8 cellular contexts compared by ENCODE assay signal in the genomic region with DNA sequence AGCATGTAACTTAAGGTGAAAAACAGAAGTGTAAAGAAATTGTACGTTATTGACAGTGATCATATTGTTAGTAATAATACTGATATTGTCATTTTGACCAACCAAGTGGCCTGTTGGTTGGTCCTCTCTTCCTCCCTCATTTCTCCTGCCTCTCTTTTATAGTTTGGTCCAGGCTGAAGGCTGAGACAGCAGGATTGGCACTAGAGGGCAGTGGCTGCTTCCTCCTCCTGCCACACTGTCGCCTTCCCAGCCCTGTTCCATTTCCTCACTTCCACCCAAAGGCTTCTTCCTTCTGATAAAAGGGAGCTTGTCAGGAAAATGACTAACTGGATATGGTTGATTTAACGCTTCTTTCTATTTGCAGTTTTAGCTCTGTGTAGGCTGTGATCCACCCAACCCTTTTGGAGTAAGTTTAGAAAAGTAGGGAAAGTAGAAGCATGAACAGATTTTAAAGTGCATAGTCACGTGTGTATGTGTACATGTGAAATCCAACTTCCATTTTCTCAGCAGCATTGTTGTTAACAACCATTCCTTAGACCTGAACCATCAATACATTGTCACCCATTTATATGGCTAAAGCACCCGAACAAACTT. TPM values are rescaled to one million over a fixed set of nuclear protein-coding genes. Genes with fewer than 3 reads are reported as not detected.
DNase-seq lines count a peak whose midpoint lies in the region; ATAC-seq, FAIRE-seq and TF ChIP-seq lines count a peak whose summit lies in the region.

No MANE protein-coding gene starts in this region.

- H3K27me3 ChIP-seq in H7 (ENCODE audit: control insufficient read depth, insufficient read depth, low read length) (no peaks in the 10 kb centered on the region), adrenal gland (no peaks in the 10 kb centered on the region), transverse colon (no peaks in the 10 kb centered on the region)
- no peaks in the 10 kb centered on the region for H3K27me3 ChIP-seq in CD4-positive, alpha-beta memory T cell (ENCODE audit: insufficient read depth, low read length)

- CTCF ChIA-PET in A549 (lab: Yijun Ruan, JAX), result interaction anchor here (0.6 to 3.0 kb wide), 13 partner anchors 9 to 862 kb away, joined by 3 to 31 read pairs (median 3); no protein-coding TSS in a partner anchor
- CTCF ChIA-PET in CD4-positive, alpha-beta memory T cell (lab: Charles Lee; ENCODE audit: partially characterized antibody), result interaction anchor here (1.5 kb wide), 1 partner anchor 13 kb away, joined by 4 read pairs; no protein-coding TSS in a partner anchor

- H3K4me3 ChIP-seq in A549 (no peak overlapping the region), H7 (ENCODE audit: insufficient read depth, low read depth, low read length) (no peak overlapping the region), adrenal gland (no peak overlapping the region), transverse colon (no peak overlapping the region)
- no peak overlapping the region for H3K4me3 ChIP-seq in CD4-positive, alpha-beta memory T cell (ENCODE audit: low read length in 2 of 2)

- no peak overlapping the region for H3K27ac Mint-ChIP-seq in CD4-positive, alpha-beta memory T cell
- H3K27ac Mint-ChIP-seq in immature natural killer cell, result no peak overlapping the region

- no peaks in the 10 kb centered on the region for H3K9me3 Mint-ChIP-seq in CD4-positive, alpha-beta memory T cell
- no peaks in the 10 kb centered on the region for H3K9me3 Mint-ChIP-seq in immature natural killer cell

- no peaks in the 10 kb centered on the region for H3K27me3 Mint-ChIP-seq in CD4-positive, alpha-beta memory T cell
- no peaks in the 10 kb centered on the region for H3K27me3 Mint-ChIP-seq in immature natural killer cell (ENCODE audit: low read depth in 3 of 3)

- ATAC-seq in A549, result peak; percentile 89 to 94
- ATAC-seq in HG02678 (IDR thresholded peaks at IDR 0.05; ENCODE audit: unreplicated experiment), result no peak

- peak; percentile 67 to 74 for TF ChIP-seq RAD21 in A549 (conservative IDR thresholded peaks at IDR 0.05 in 1 of 2, IDR thresholded peaks at IDR 0.05 in 1 of 2)

- FAIRE-seq in A549 (lab: Jason Lieb, UNC), result peak; percentile 49

- peaks cover 37 to 47% of the 10 kb centered on the region in 2 donors for H3K36me3 Mint-ChIP-seq in CD4-positive, alpha-beta memory T cell
- peaks cover 16 to 42% (median 31%) of the 10 kb centered on the region in 3 donors for H3K36me3 Mint-ChIP-seq in immature natural killer cell

- TF ChIP-seq EP300 in A549 (IDR thresholded peaks at IDR 0.05) (no peak), transverse colon (IDR thresholded peaks at IDR 0.05; ENCODE audit: low read depth) (no peak)

- POLR2A ChIA-PET in A549 (lab: Yijun Ruan, JAX), result no interaction called here
- POLR2A ChIA-PET in CD4-positive, alpha-beta memory T cell (lab: Charles Lee; ENCODE audit: partially characterized antibody), result no interaction called here

- TF ChIP-seq POLR2A in A549 (IDR thresholded peaks at IDR 0.05; ENCODE audit: low read length) (no peak), adrenal gland (IDR thresholded peaks at IDR 0.05) (no peak), transverse colon (IDR thresholded peaks at IDR 0.05) (no peak)

- H3K4me1 ChIP-seq in A549, result peaks cover 15% of the 10 kb centered on the region
- H3K4me1 ChIP-seq in adrenal gland (replicated peaks in 1 of 2), result no peaks in the 10 kb centered on the region
- H3K4me1 ChIP-seq in transverse colon, result no peaks in the 10 kb centered on the region
- no peaks in the 10 kb centered on the region for H3K4me1 ChIP-seq in CD4-positive, alpha-beta memory T cell (ENCODE audit: insufficient read depth, low read length)

- H3K4me2 ChIP-seq in A549, result no peak overlapping the region

- H3K4me1 Mint-ChIP-seq in CD4-positive, alpha-beta memory T cell, result no peaks in the 10 kb centered on the region
- H3K4me1 Mint-ChIP-seq in immature natural killer cell, result no peaks in the 10 kb centered on the region

- 77% methylated on average over 5 of the region's 5 CpGs for WGBS in A549 (ENCODE audit: missing lambda C conversion rate)
- 73 to 76% (median 75%) methylated on average over 5 of the region's 5 CpGs for WGBS in adrenal gland, 4 donors
- 76 to 87% methylated on average over 5 of the region's 5 CpGs for WGBS in transverse colon (ENCODE audit: low coverage in 1 of 2), 2 donors

- DNase-seq in A549 (ENCODE audit: low read depth in 1 of 2, low spot score in 1 of 2) (peak; percentile 26 to 50), H7 (peak; percentile 30), adrenal gland (peak in 5 of 7 donors; percentile 22 to 68 (median 32)), hippocampal formation (lab: John Stamatoyannopoulos, UW) (peak; percentile 44 to 45), transverse colon (peak; percentile 11), immature natural killer cell (no peak)
- DNase-seq in CD4-positive, alpha-beta memory T cell, result no peak

- peak; percentile 60 for TF ChIP-seq CTCF in A549 (IDR thresholded peaks at IDR 0.05)
- TF ChIP-seq CTCF in adrenal gland (IDR thresholded peaks at IDR 0.05), result peak in 4 of 6 experiments; percentile 26 to 44 (median 40)
- TF ChIP-seq CTCF in transverse colon (IDR thresholded peaks at IDR 0.05), result peak in 3 of 5 experiments; percentile 12 to 44 (median 28)

- H3K9me3 ChIP-seq in A549, result no peaks in the 10 kb centered on the region
- no peaks in the 10 kb centered on the region for H3K9me3 ChIP-seq in adrenal gland (replicated peaks in 1 of 3)
- no peaks in the 10 kb centered on the region for H3K9me3 ChIP-seq in transverse colon
- H3K9me3 ChIP-seq in CD4-positive, alpha-beta memory T cell (ENCODE audit: control insufficient read depth in 1 of 2, low read length in 2 of 2), result no peaks in the 10 kb centered on the region

- in situ Hi-C loops in transverse colon (cut with MboI; ENCODE audit: low pct_ligation_motif_present in 1 of 4, low pct_unique_long_range_greater_than_20kb in 1 of 4, low sequenced_read_pairs in 3 of 4), result loop anchor here in 3 of 4 donors (10.0 to 25.0 kb wide), 2 partner anchors 169 to 456 kb away; a partner anchor contains a TSS

- no peak overlapping the region for H3K4me3 Mint-ChIP-seq in CD4-positive, alpha-beta memory T cell
- no peak overlapping the region for H3K4me3 Mint-ChIP-seq in immature natural killer cell

- intact Hi-C loops in adrenal gland (cut with DNase I) (no loop called here), transverse colon (cut with DNase I; ENCODE audit: low total_unique reads) (no loop called here)
- intact Hi-C loops in CD4-positive, alpha-beta memory T cell (cut with micrococcal nuclease), result no loop called here

- H3K36me3 ChIP-seq in H7 (replicated peaks; ENCODE audit: control insufficient read depth, insufficient read depth, low read length), result peaks cover 3% of the 10 kb centered on the region; the same call in 1 of the 2 replicates
- peaks cover 0 to 18% of the 10 kb centered on the region in 2 donors for H3K36me3 ChIP-seq in adrenal gland (replicated peaks in 1 of 2)
- no peaks in the 10 kb centered on the region for H3K36me3 ChIP-seq in transverse colon
- no peaks in the 10 kb centered on the region for H3K36me3 ChIP-seq in CD4-positive, alpha-beta memory T cell (ENCODE audit: insufficient read depth, low read length)

- H3K27ac ChIP-seq in A549 (peak overlapping the region in 1 of 2 experiments; percentile 29; a peak in 2 of 6 replicates), adrenal gland (no peak overlapping the region), transverse colon (no peak overlapping the region)
- H3K27ac ChIP-seq in CD4-positive, alpha-beta memory T cell (ENCODE audit: low read depth, low read length), result no peak overlapping the region

TF ChIP-seq in A549, 52 proteins besides CTCF, POLR2A, EP300 and RAD21:
- TF ChIP-seq EHF (CRISPR knock-in tag; IDR thresholded peaks at IDR 0.05) (no peak), SMC3 (IDR thresholded peaks at IDR 0.05) (peak; percentile 63)

RNA-seq across cellular contexts. Expression of a gene that starts 35.6 kb away (rescaled TPM):
- polyA plus RNA-seq in A549 (2011; rRNA removed) (26.5 and 31.1 TPM in 2 replicates), A549 (2017; fragmentation: RNase III; extraction: RNeasy Plus Mini Kit Qiagen cat#74134 plus additional on column Dnase treatment) (12.6 to 14.4 TPM (median 13.2 TPM) in 3 replicates), adrenal gland (10 to 100 TPM in 1 of 3 donors, 1 to 10 TPM in 2; 1.7 to 18.0 (median 3.2) TPM), immature natural killer cell (1 to 10 TPM; 2.9 to 7.8 (median 4.0) TPM)
- 8.0 and 8.8 TPM in 2 replicates for polyA plus RNA-seq in A549 (2012; cell fraction: cytosol; rRNA removed)
- polyA plus RNA-seq in A549 (2012; cell fraction: nucleus; rRNA removed), result 6.7 and 7.8 TPM in 2 replicates
- polyA minus RNA-seq in A549 (2011; rRNA and poly(A)+ RNA removed), result 17.9 and 21.4 TPM in 2 replicates
- 15.0 and 16.6 TPM in 2 replicates for total RNA-seq in H7 (2014; rRNA removed; shearing (Covaris generic))
- total RNA-seq in adrenal gland (10 to 100 TPM; 11.9 to 20.6 (median 14.2) TPM), transverse colon (1 to 10 TPM; 1.5 to 9.5 (median 2.9) TPM)
- total RNA-seq in CD4-positive, alpha-beta memory T cell, result 10 to 100 TPM; 11.6 to 12.0 TPM
- polyA plus RNA-seq in CD4-positive, alpha-beta memory T cell, result 1 to 10 TPM; 4.1 to 6.3 TPM

RNA-seq across cellular contexts. Expression of a gene that starts 35.8 kb away (rescaled TPM):
- 141 and 160 TPM in 2 replicates for polyA plus RNA-seq in A549 (2011; rRNA removed)
- 66.9 and 73.2 TPM in 2 replicates for polyA plus RNA-seq in A549 (2012; cell fraction: cytosol; rRNA removed)
- polyA plus RNA-seq in A549 (2012; cell fraction: nucleus; rRNA removed), result 57.2 and 72.5 TPM in 2 replicates
- polyA plus RNA-seq in A549 (2017; fragmentation: RNase III; extraction: RNeasy Plus Mini Kit Qiagen cat#74134 plus additional on column Dnase treatment), result 73.8 to 81.1 TPM (median 81.0 TPM) in 3 replicates
- 154 and 167 TPM in 2 replicates for polyA minus RNA-seq in A549 (2011; rRNA and poly(A)+ RNA removed)
- total RNA-seq in H7 (2014; rRNA removed; shearing (Covaris generic)), result 119 and 127 TPM in 2 replicates
- 10 to 100 TPM; 61.1 to 91.9 (median 69.7) TPM for total RNA-seq in adrenal gland
- polyA plus RNA-seq in adrenal gland, result 10 to 100 TPM; 20.8 to 92.8 (median 25.9) TPM
- total RNA-seq in transverse colon, result 10 to 100 TPM; 14.3 to 34.7 (median 27.9) TPM
- 10 to 100 TPM; 36.6 to 44.6 TPM for total RNA-seq in CD4-positive, alpha-beta memory T cell
- 10 to 100 TPM; 38.9 to 39.1 TPM for polyA plus RNA-seq in CD4-positive, alpha-beta memory T cell
- 10 to 100 TPM; 25.3 to 58.3 (median 40.9) TPM for polyA plus RNA-seq in immature natural killer cell

Comparison
In these comparisons a context has a peak if more than half of its experiments do, and no peak if none do; other contexts are left out.
1. DNase-seq: peak in A549 (2 of 2), H7 (single experiment), adrenal gland (5 of 7), hippocampal formation (2 of 2) and transverse colon (single experiment); none in CD4-positive, alpha-beta memory T cell (0 of 5) and immature natural killer cell (0 of 3).
2. Peak in every context shown above with its lines, with median percentiles within 50 percentile points of each other: CTCF ChIP-seq.